Comparison of ENCODE assay signal across 8 cellular contexts in genomic region chr7:139482662-139483466, GRCh38. TPM values are rescaled to one million over a fixed set of nuclear protein-coding genes. Genes with fewer than 3 reads are reported as not detected.
DNase-seq lines count a peak whose midpoint lies in the region; ATAC-seq and TF ChIP-seq lines count a peak whose summit lies in the region.

No MANE protein-coding gene starts in this region.

- H3K9me3 ChIP-seq in HUES48 (ENCODE audit: control insufficient read depth, insufficient read depth, low read length) (no peaks in the 10 kb centered on the region), ascending aorta (no peaks in the 10 kb centered on the region), stomach (no peaks in the 10 kb centered on the region)

- H3K36me3 ChIP-seq in HUES48 (ENCODE audit: control insufficient read depth, insufficient read depth, low read length) (peaks cover 8% of the 10 kb centered on the region; the same call in 1 of the 2 replicates), ascending aorta (no peaks in the 10 kb centered on the region), stomach (no peaks in the 10 kb centered on the region)

- no peak for TF ChIP-seq POLR2A in stomach (IDR thresholded peaks at IDR 0.05)

- H3K27me3 ChIP-seq in HUES48 (ENCODE audit: control insufficient read depth, insufficient read depth, low read length) (peaks cover 18% of the 10 kb centered on the region), ascending aorta (peaks cover 10% of the 10 kb centered on the region), stomach (peaks cover 15 to 75% (median 34%) of the 10 kb centered on the region in 3 donors)

- intact Hi-C loops in Right ventricle myocardium superior (cut with DNase I) = no loop called here
- intact Hi-C loops in cardiac septum (cut with DNase I) = no loop called here
- intact Hi-C loops in ascending aorta (cut with DNase I) = no loop called here
- intact Hi-C loops in left colon (cut with DNase I, micrococcal nuclease) = no loop called here
- intact Hi-C loops in stomach (cut with DNase I; ENCODE audit: low total_unique reads) = no loop called here

- H3K9ac ChIP-seq in HUES48 (ENCODE audit: low read depth, low read length) = peak overlapping the region; percentile 57; the same call in 1 of the 2 replicates

- no peak for TF ChIP-seq EP300 in stomach (IDR thresholded peaks at IDR 0.05)

- H3K27ac ChIP-seq in HUES48 (ENCODE audit: low read depth, low read length) (no peak overlapping the region), ascending aorta (no peak overlapping the region), stomach (no peak overlapping the region)

- peak; percentile 66 for ATAC-seq in Right ventricle myocardium superior (ENCODE audit: poor library complexity)
- ATAC-seq in left colon = peak; percentile 63

- WGBS in stomach, 5 donors = 2 to 17% (median 3%) methylated on average over 11 to 85 of the region's 90 CpGs

- peak overlapping the region; percentile 69 for H3K4me3 ChIP-seq in HUES48 (ENCODE audit: low read depth, low read length)
- H3K4me3 ChIP-seq in ascending aorta = peak overlapping the region; percentile 56 to 59
- H3K4me3 ChIP-seq in stomach = peak overlapping the region; percentile 37 to 61 (median 42)

- H3K4me1 ChIP-seq in HUES48 (ENCODE audit: control insufficient read depth, insufficient read depth, low read length) = no peaks in the 10 kb centered on the region
- peaks cover 0 to 14% of the 10 kb centered on the region in 2 donors for H3K4me1 ChIP-seq in ascending aorta
- H3K4me1 ChIP-seq in stomach = peaks cover 16 to 19% (median 17%) of the 10 kb centered on the region in 4 donors

- TF ChIP-seq CTCF in ascending aorta (IDR thresholded peaks at IDR 0.05) (no peak), stomach (IDR thresholded peaks at IDR 0.05) (no peak)

- DNase-seq in Right ventricle myocardium superior = no peak
- no peak for DNase-seq in cardiac septum (ENCODE audit: low spot score)
- no peak for DNase-seq in ascending aorta (ENCODE audit: low spot score in 2 of 2)
- peak in 1 of 2 donors; percentile 21 for DNase-seq in left colon
- no peak for DNase-seq in stomach
- no peak for DNase-seq in GM19238 (ENCODE audit: insufficient read length, low spot score)
- DNase-seq in germinal center (ENCODE audit: low spot score) = no peak

RNA-seq across cellular contexts. Expression of gene KLRG2, which starts 0.6 kb away (rescaled TPM):
- total RNA-seq in Right ventricle myocardium superior = not detected
- not detected for total RNA-seq in cardiac septum
- not detected for total RNA-seq in ascending aorta
- total RNA-seq in left colon = under 1 TPM; 0.20 to 0.24 TPM
- total RNA-seq in stomach = 1 to 10 TPM in 1 of 5 donors, under 1 TPM in 1, not detected in 3; 0.18 to 4.1 TPM
- 1 to 10 TPM in 1 of 3 donors, not detected in 2; 1.5 TPM for polyA plus RNA-seq in stomach

RNA-seq across cellular contexts. Expression of gene CLEC2L, which starts 40.6 kb away (rescaled TPM):
- total RNA-seq in Right ventricle myocardium superior = 0.83 TPM
- not detected for total RNA-seq in cardiac septum
- total RNA-seq in ascending aorta = not detected
- not detected for total RNA-seq in left colon
- not detected for total RNA-seq in stomach
- under 1 TPM in 1 of 3 donors, not detected in 2; 0.61 TPM for polyA plus RNA-seq in stomach
